Comparison of ENCODE assay signal across 25 cellular contexts in the genomic region with DNA sequence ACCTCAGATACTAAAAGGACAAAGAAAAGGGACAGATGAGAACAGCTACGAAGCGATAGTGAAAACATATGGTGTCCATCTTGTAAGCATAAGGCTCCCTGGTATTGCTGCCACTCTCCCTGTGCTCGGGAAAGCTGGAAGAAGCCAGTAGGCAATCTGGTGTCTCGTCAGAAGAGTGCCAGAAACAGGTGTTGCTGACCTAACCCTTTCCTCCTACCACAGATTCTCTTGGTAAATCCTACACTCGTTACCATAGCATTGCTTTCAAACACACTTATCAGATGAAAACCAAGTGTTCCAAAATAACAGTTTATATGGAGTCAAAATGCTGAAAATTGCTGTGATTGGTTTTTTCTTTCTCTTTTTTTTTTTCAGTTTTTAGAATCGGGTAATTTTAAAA.
DNase-seq lines count a peak whose midpoint lies in the region; ATAC-seq and TF ChIP-seq lines count a peak whose summit lies in the region.
"Had no signal": no experiment of that assay in that cellular context is flagged by ENCODE, and none has a peak within 500 bp of the region (broad histone marks: within the 10 kb centered on the region; RNA-seq: fewer than 3 reads in every experiment).

No MANE protein-coding gene starts in this region.

- in situ Hi-C loops in G401 (cut with HindIII; ENCODE audit: low sequenced_read_pairs), result no loop called here
- in situ Hi-C loops in brain microvascular endothelial cell (cut with HindIII; ENCODE audit: low pct_ligation_motif_present, low sequenced_read_pairs), result no loop called here

- ATAC-seq in HG02840 (IDR thresholded peaks at IDR 0.05; ENCODE audit: low FRiP score, unreplicated experiment), result no peak
- ATAC-seq in HG03354 (IDR thresholded peaks at IDR 0.05; ENCODE audit: poor library complexity, severe bottlenecking, unreplicated experiment), result no peak
- ATAC-seq: activated CD8-positive, alpha-beta T cell treated with anti-CD3 and anti-CD28 coated beads, Interleukin-2, amount 10 ng/mL, durations not matched to agents 7 days and 5 days; activated T-cell treated with anti-CD3 and anti-CD28 coated beads, Interleukin-2, amount 50 U/mL, for 4 hours; GM12878; naive thymus-derived CD4-positive, alpha-beta T cell had no signal

- H4K20me1 ChIP-seq in OCI-LY3 (ENCODE audit: insufficient read depth, low read length), result no peaks in the 10 kb centered on the region

- H2AFZ ChIP-seq in OCI-LY3 (ENCODE audit: low read depth, low read length), result no peak overlapping the region

- no peak overlapping the region for H3K4me3 ChIP-seq in OCI-LY3 (ENCODE audit: low read length)
- H3K4me3 ChIP-seq in fibroblast of pulmonary artery (replicated peaks; ENCODE audit: low read depth, low read length), result no peak overlapping the region
- peak overlapping the region in 1 of 5 donors; percentile 25 for H3K4me3 ChIP-seq in subcutaneous abdominal adipose tissue (ENCODE audit: low read depth in 1 of 5, low read length in 5 of 5)
- no peak overlapping the region for H3K4me3 ChIP-seq in brain microvascular endothelial cell (ENCODE audit: low read depth, low read length)
- H3K4me3 ChIP-seq: ascending aorta, GM12878, Peyer's patch, sigmoid colon had no signal

- DNase-seq in G401 (ENCODE audit: low spot score) (peak; percentile 97), fibroblast of pulmonary artery (ENCODE audit: low read depth) (peak; percentile 19), brain microvascular endothelial cell (no peak)
- DNase-seq: activated B cell treated with CpG ODN at 0.5 μM for 24 hours; activated CD8-positive, alpha-beta T cell treated with anti-CD3 and anti-CD28 coated beads, Interleukin-2, amount 10 ng/mL, durations not matched to agents 7 days and 5 days; activated naive CD4-positive, alpha-beta T cell treated with anti-CD3 and anti-CD28 coated beads for 36 hours; activated T-cell treated with anti-CD3 and anti-CD28 coated beads, Interleukin-2, amount 50 U/mL, for 4 hours; BE2C; Caco-2; endodermal cell; hypothalamus; Karpas-422; mammary epithelial cell; naive thymus-derived CD4-positive, alpha-beta T cell; NCI-H1105 treated with DMSO at 0.1 percent for 48 hours; Peyer's patch; sigmoid colon; stimulated activated CD4-positive, alpha-beta T cell treated with anti-CD3 and anti-CD28 coated beads, Interleukin-2, amount 100 ng/mL, for 24 hours; stimulated activated naive CD4-positive, alpha-beta T cell treated with Interleukin-2 at 50 U/mL for 16 hours had no signal

- H3K9ac ChIP-seq in OCI-LY3 (ENCODE audit: low read length) (no peak overlapping the region), subcutaneous abdominal adipose tissue (ENCODE audit: low read length in 5 of 5) (peak overlapping the region in 1 of 5 donors; percentile 68)

- no peaks in the 10 kb centered on the region for H3K27me3 ChIP-seq in OCI-LY3 (ENCODE audit: low read depth, low read length)
- no peaks in the 10 kb centered on the region for H3K27me3 ChIP-seq in subcutaneous abdominal adipose tissue (ENCODE audit: control insufficient read depth in 5 of 5, insufficient read depth in 4 of 5, low read length in 5 of 5)
- H3K27me3 ChIP-seq in brain microvascular endothelial cell (replicated peaks), result no peaks in the 10 kb centered on the region
- H3K27me3 ChIP-seq: ascending aorta, BE2C, Peyer's patch, sigmoid colon had no signal

- H3K9me3 ChIP-seq in OCI-LY3 (ENCODE audit: insufficient read depth, low read length), result no peaks in the 10 kb centered on the region
- H3K9me3 ChIP-seq in subcutaneous abdominal adipose tissue (ENCODE audit: control insufficient read depth in 5 of 5, low read length in 5 of 5), result no peaks in the 10 kb centered on the region
- H3K9me3 ChIP-seq: ascending aorta, BE2C, Caco-2, Peyer's patch, sigmoid colon had no signal

- H3K4me1 ChIP-seq in OCI-LY3 (ENCODE audit: low read length) (no peaks in the 10 kb centered on the region), subcutaneous abdominal adipose tissue (ENCODE audit: control insufficient read depth in 5 of 5, insufficient read depth in 5 of 5, low read length in 5 of 5) (peaks cover 0 to 29% (median 4%) of the 10 kb centered on the region in 5 donors)
- H3K4me1 ChIP-seq: ascending aorta, Peyer's patch had no signal

- 0 out of 2 replicates have a peak overlapping the region, but pooled peaks have one; percentile 20 for H3K4me2 ChIP-seq in OCI-LY3 (ENCODE audit: low read length)

- TF ChIP-seq CTCF in OCI-LY3 (IDR thresholded peaks at IDR 0.05; ENCODE audit: low read depth, low read length) (no peak), fibroblast of pulmonary artery (IDR thresholded peaks at IDR 0.05; ENCODE audit: low read length, missing control alignments) (no peak), brain microvascular endothelial cell (IDR thresholded peaks at IDR 0.05; ENCODE audit: low read depth, low read length, missing control alignments) (no peak)

- H3K27ac ChIP-seq in OCI-LY3 (ENCODE audit: low read length) (no peak overlapping the region), subcutaneous abdominal adipose tissue (ENCODE audit: low read depth, low read length) (peak overlapping the region; percentile 34), brain microvascular endothelial cell (no peak overlapping the region)
- H3K27ac ChIP-seq: ascending aorta, Peyer's patch, sigmoid colon had no signal

- no peaks in the 10 kb centered on the region for H3K79me2 ChIP-seq in OCI-LY3 (ENCODE audit: low read length)

- H3K36me3 ChIP-seq in OCI-LY3 (replicated peaks; ENCODE audit: low read depth, low read length), result no peaks in the 10 kb centered on the region
- no peaks in the 10 kb centered on the region for H3K36me3 ChIP-seq in subcutaneous abdominal adipose tissue (ENCODE audit: control insufficient read depth in 5 of 5, insufficient read depth in 5 of 5, low read length in 5 of 5)
- no peaks in the 10 kb centered on the region for H3K36me3 ChIP-seq in brain microvascular endothelial cell (replicated peaks)
- H3K36me3 ChIP-seq: ascending aorta, BE2C, Peyer's patch, sigmoid colon had no signal
